In genomic region chr11:31109446-31109845, GRCh38 we compare ENCODE assay signal across 23 cellular contexts.
A peak's percentile ranks its signal among the peaks of the same experiment; 100 is the strongest.
DNase-seq lines count a peak whose midpoint lies in the region; ATAC-seq, FAIRE-seq and TF ChIP-seq lines count a peak whose summit lies in the region.
"Had no signal": no experiment of that assay in that cellular context is flagged by ENCODE, and none has a peak within 500 bp of the region (broad histone marks: within the 10 kb centered on the region; RNA-seq: fewer than 3 reads in every experiment).

No MANE protein-coding gene starts in this region.

- H3K79me2 ChIP-seq in GM23338 (replicated peaks; ENCODE audit: insufficient read depth) (no peaks in the 10 kb centered on the region), neural progenitor cell (ENCODE audit: low read depth) (no peaks in the 10 kb centered on the region)

- DNase-seq in GM23338 (ENCODE audit: low spot score) (no peak), WTC11 (ENCODE audit: low spot score) (no peak), neural progenitor cell (ENCODE audit: low spot score) (peak; percentile 71), NCI-H2107 (lab: John Stamatoyannopoulos, UW) (no peak), GM12891 (ENCODE audit: insufficient read length, low spot score) (no peak)
- DNase-seq: AML-193; Caco-2; Calu3; CD4-positive, alpha-beta T cell; CD8-positive, alpha-beta T cell; DMS79 treated with DMSO at 0.1 percent for 48 hours; GF-D8 had no signal

- no peaks in the 10 kb centered on the region for H3K9me3 Mint-ChIP-seq in GM23338
- H3K9me3 Mint-ChIP-seq in WTC11 = peaks cover 4% of the 10 kb centered on the region
- no peaks in the 10 kb centered on the region for H3K9me3 Mint-ChIP-seq in neural progenitor cell
- H3K9me3 Mint-ChIP-seq: CD4-positive, alpha-beta T cell; CD8-positive, alpha-beta T cell had no signal

- H3K4me1 ChIP-seq in GM23338 (ENCODE audit: insufficient read depth) (no peaks in the 10 kb centered on the region; the same call in 1 of the 2 replicates), neural progenitor cell (peaks cover 63% of the 10 kb centered on the region)
- H3K4me1 ChIP-seq: A549; BLaER1 treated with 17β-estradiol and CSF1 and Interleukin-3, amounts not matched to agents 10 nM and 100 nM; Caco-2 had no signal

- H3K4me3 ChIP-seq in GM23338 (no peak overlapping the region), neural progenitor cell (no peak overlapping the region)
- H3K4me3 ChIP-seq: A549; BLaER1 treated with 17β-estradiol and CSF1 and Interleukin-3, amounts not matched to agents 10 nM and 100 nM had no signal

- no peaks in the 10 kb centered on the region for H3K9me2 ChIP-seq in GM23338 (ENCODE audit: insufficient read depth)

- H3K4me2 ChIP-seq in GM23338 (no peak overlapping the region), neural progenitor cell (peak overlapping the region; percentile 36)
- H3K4me2 ChIP-seq: A549; BLaER1 treated with 17β-estradiol and CSF1 and Interleukin-3, amounts not matched to agents 10 nM and 100 nM had no signal

- TF ChIP-seq CTCF in GM23338 (conservative IDR thresholded peaks at IDR 0.05; ENCODE audit: low read depth in 2 of 2) = no peak
- no peak for TF ChIP-seq CTCF in WTC11 (IDR thresholded peaks at IDR 0.05)
- no peak for TF ChIP-seq CTCF in neural progenitor cell (IDR thresholded peaks at IDR 0.05)

- H3K36me3 Mint-ChIP-seq in GM23338 (ENCODE audit: low read depth) = no peaks in the 10 kb centered on the region
- H3K36me3 Mint-ChIP-seq in WTC11 = no peaks in the 10 kb centered on the region; the same call in 1 of the 2 replicates
- no peaks in the 10 kb centered on the region for H3K36me3 Mint-ChIP-seq in neural progenitor cell
- H3K36me3 Mint-ChIP-seq: CD8-positive, alpha-beta T cell had no signal

- H3K9ac ChIP-seq in neural progenitor cell = no peak overlapping the region
- H3K9ac ChIP-seq: BLaER1 treated with 17β-estradiol and CSF1 and Interleukin-3, amounts not matched to agents 10 nM and 100 nM had no signal

- H3F3A ChIP-seq in GM23338 (replicated peaks; ENCODE audit: low read depth) = no peaks in the 10 kb centered on the region
- H3F3A ChIP-seq in neural progenitor cell (ENCODE audit: low read depth) = peaks cover 42% of the 10 kb centered on the region

- H3K36me3 ChIP-seq in GM23338 (ENCODE audit: insufficient read depth) = no peaks in the 10 kb centered on the region
- no peaks in the 10 kb centered on the region for H3K36me3 ChIP-seq in neural progenitor cell
- H3K36me3 ChIP-seq: BLaER1 treated with 17β-estradiol and CSF1 and Interleukin-3, amounts not matched to agents 10 nM and 100 nM had no signal

- H3K27me3 ChIP-seq in GM23338 (ENCODE audit: insufficient read depth) (no peaks in the 10 kb centered on the region), neural progenitor cell (no peaks in the 10 kb centered on the region)
- H3K27me3 ChIP-seq: BLaER1 treated with 17β-estradiol and CSF1 and Interleukin-3, amounts not matched to agents 10 nM and 100 nM had no signal

- peak; percentile 59 for ATAC-seq in GM23338
- ATAC-seq in WTC11 = peak; percentile 63
- no peak for ATAC-seq in GM18519 (IDR thresholded peaks at IDR 0.05; ENCODE audit: low FRiP score, unreplicated experiment)
- ATAC-seq: A549; CD8-positive, alpha-beta T cell had no signal

- peaks cover 19% of the 10 kb centered on the region for H3K4me1 Mint-ChIP-seq in GM23338
- H3K4me1 Mint-ChIP-seq in WTC11 = peaks cover 15% of the 10 kb centered on the region
- peaks cover 67% of the 10 kb centered on the region for H3K4me1 Mint-ChIP-seq in neural progenitor cell
- H3K4me1 Mint-ChIP-seq: B cell had no signal

- no peaks in the 10 kb centered on the region for H3K9me3 ChIP-seq in neural progenitor cell (ENCODE audit: low read depth)
- H3K9me3 ChIP-seq: A549; BLaER1 treated with 17β-estradiol and CSF1 and Interleukin-3, amounts not matched to agents 10 nM and 100 nM; Caco-2 had no signal

- H3K4me3 Mint-ChIP-seq in GM23338 = no peak overlapping the region
- no peak overlapping the region for H3K4me3 Mint-ChIP-seq in WTC11
- no peak overlapping the region for H3K4me3 Mint-ChIP-seq in neural progenitor cell
- H3K4me3 Mint-ChIP-seq: B cell; CD4-positive, alpha-beta T cell; CD8-positive, alpha-beta T cell had no signal

- H2AFZ ChIP-seq in GM23338 = peak overlapping the region; percentile 87
- H2AFZ ChIP-seq in neural progenitor cell (replicated peaks) = no peak overlapping the region

- no peak overlapping the region for H3K27ac ChIP-seq in GM23338 (ENCODE audit: low read depth)
- no peak overlapping the region for H3K27ac ChIP-seq in neural progenitor cell
- H3K27ac ChIP-seq: 22Rv1; A549; BLaER1 treated with 17β-estradiol and CSF1 and Interleukin-3, amounts not matched to agents 10 nM and 100 nM; C4-2B had no signal

- POLR2A ChIA-PET in WTC11 (lab: Charles Lee) = no interaction called here

- TF ChIP-seq POLR2A in GM12891 (IDR thresholded peaks at IDR 0.05; ENCODE audit: low read depth, low read length) = no peak

- H4K20me1 ChIP-seq in GM23338 (replicated peaks; ENCODE audit: insufficient read depth) = no peaks in the 10 kb centered on the region
- H4K20me1 ChIP-seq in neural progenitor cell (ENCODE audit: low read depth) = no peaks in the 10 kb centered on the region
- H4K20me1 ChIP-seq: BLaER1 treated with 17β-estradiol and CSF1 and Interleukin-3, amounts not matched to agents 10 nM and 100 nM had no signal

- H3K27ac Mint-ChIP-seq in GM23338 (no peak overlapping the region; the same call in 1 of the 2 replicates), WTC11 (no peak overlapping the region), neural progenitor cell (peak overlapping the region; percentile 30)
- H3K27ac Mint-ChIP-seq: B cell; CD4-positive, alpha-beta T cell; CD8-positive, alpha-beta T cell had no signal

- no peak for FAIRE-seq in GM12891 (lab: Jason Lieb, UNC)
- FAIRE-seq: A549, D721Med, G401.6, GM12892, GM18507, GM19239 had no signal

- H3K27me3 Mint-ChIP-seq in GM23338 (ENCODE audit: insufficient read depth, low read depth, poor library complexity) (no peaks in the 10 kb centered on the region), WTC11 (ENCODE audit: low read depth) (no peaks in the 10 kb centered on the region), neural progenitor cell (ENCODE audit: insufficient read depth, low read depth) (peaks cover 7% of the 10 kb centered on the region)
- H3K27me3 Mint-ChIP-seq: B cell; CD4-positive, alpha-beta T cell had no signal

- CTCF ChIA-PET in WTC11 (lab: Charles Lee) = no interaction called here

TF ChIP-seq in GM23338, 12 proteins besides CTCF, POLR2A, EP300 and RAD21 (continues in another document):
- TF ChIP-seq POLR2AphosphoS5 (IDR thresholded peaks at IDR 0.05; ENCODE audit: low read depth) = no peak
- TF ChIP-seq STAT1 (IDR thresholded peaks at IDR 0.05; ENCODE audit: unreplicated experiment) = no peak
- TF ChIP-seq ZNF114 (CRISPR knock-in tag; IDR thresholded peaks at IDR 0.05) = no peak
- no peak for TF ChIP-seq JUNB (IDR thresholded peaks at IDR 0.05; ENCODE audit: unreplicated experiment)

TF ChIP-seq in WTC11, 78 proteins besides CTCF, POLR2A, EP300 and RAD21:
- TF ChIP-seq ZNF317 (CRISPR knock-in tag; IDR thresholded peaks at IDR 0.05; ENCODE audit: borderline replicate concordance, low read depth) = no peak
- no peak for TF ChIP-seq ESRRA (CRISPR knock-in tag; IDR thresholded peaks at IDR 0.05; ENCODE audit: borderline replicate concordance)
TF ChIP-seq in WTC11: peak in this region for 0.

TF ChIP-seq in GM12891, 5 proteins besides CTCF, POLR2A, EP300 and RAD21:
- no peak for TF ChIP-seq SPI1 (IDR thresholded peaks at IDR 0.05; ENCODE audit: low read depth, low read length)
- TF ChIP-seq TAF1 (IDR thresholded peaks at IDR 0.05; ENCODE audit: low read depth, low read length) = no peak
- TF ChIP-seq POLR2AphosphoS5 (IDR thresholded peaks at IDR 0.05; ENCODE audit: low read depth, low read length) = no peak
- TF ChIP-seq PAX5 (IDR thresholded peaks at IDR 0.05; ENCODE audit: insufficient read depth, low read length, severe bottlenecking) = no peak
- TF ChIP-seq POU2F2 (IDR thresholded peaks at IDR 0.05; ENCODE audit: low read depth, low read length) = no peak
